ENCODE assay signal across 21 cellular contexts in genomic region chr13:75180805-75181455, GRCh38.
A peak's percentile ranks its signal among the peaks of the same experiment; 100 is the strongest.
DNase-seq lines count a peak whose midpoint lies in the region; ATAC-seq and TF ChIP-seq lines count a peak whose summit lies in the region.
"Had no signal": no experiment of that assay in that cellular context is flagged by ENCODE, and none has a peak within 500 bp of the region (broad histone marks: within the 10 kb centered on the region; RNA-seq: fewer than 3 reads in every experiment).

No MANE protein-coding gene starts in this region.

- CTCF ChIA-PET in BJ (lab: Yijun Ruan, JAX) = interaction anchor here (0.6 to 1.3 kb wide), 2 partner anchors 10 to 39 kb away, joined by 3 read pairs; no protein-coding TSS in a partner anchor

- ATAC-seq in GM21737 (IDR thresholded peaks at IDR 0.05; ENCODE audit: unreplicated experiment) (no peak), HG03457 (IDR thresholded peaks at IDR 0.05; ENCODE audit: unreplicated experiment) (no peak), GM21381 (IDR thresholded peaks at IDR 0.05; ENCODE audit: unreplicated experiment) (no peak)
- ATAC-seq: activated CD4-positive, alpha-beta T cell treated with anti-CD3 and anti-CD28 coated beads for 36 hours; activated CD8-positive, alpha-beta memory T cell treated with anti-CD3 and anti-CD28 coated beads, Interleukin-2, amount 10 ng/mL, durations not matched to agents 7 days and 5 days; activated naive CD8-positive, alpha-beta T cell treated with anti-CD3 and anti-CD28 coated beads, Interleukin-2, amount 50 U/mL, for 24 hours; heart left ventricle; lower lobe of right lung; stimulated activated memory B cell treated with anti-CD40 and anti-IgM and Interleukin-4, amounts not matched to agents 10 μg/mL and 1 μg/mL and 100 μg/mL, for 72 hours had no signal

- DNase-seq in BJ (ENCODE audit: low read depth) (peak; percentile 12), NCI-H226 (peak; percentile 35), choroid plexus epithelial cell (ENCODE audit: low read depth) (peak; percentile 57), kidney glomerular epithelial cell (lab: John Stamatoyannopoulos, UW) (peak; percentile 47), G401 (ENCODE audit: low spot score) (no peak)
- DNase-seq: activated CD4-positive, alpha-beta T cell treated with anti-CD3 and anti-CD28 coated beads for 36 hours; activated CD8-positive, alpha-beta memory T cell treated with anti-CD3 and anti-CD28 coated beads, Interleukin-2, amount 10 ng/mL, durations not matched to agents 7 days and 5 days; activated naive CD8-positive, alpha-beta T cell treated with anti-CD3 and anti-CD28 coated beads, Interleukin-2, amount 50 U/mL, for 24 hours; caudate nucleus; COR-L47; GOT3; heart left ventricle; immature natural killer cell; lower lobe of right lung; MM.1S; NCI-H187 treated with DMSO at 0.1 percent for 48 hours; right lobe of liver had no signal

- TF ChIP-seq CTCF in BJ (IDR thresholded peaks at IDR 0.05; ENCODE audit: insufficient read depth, low read depth, low read length) = no peak
- TF ChIP-seq CTCF in choroid plexus epithelial cell (conservative IDR thresholded peaks at IDR 0.05; ENCODE audit: low read depth, low read length) = no peak

- in situ Hi-C loops in G401 (cut with HindIII; ENCODE audit: low sequenced_read_pairs) = no loop called here

- H3K36me3 ChIP-seq in BJ (ENCODE audit: control insufficient read depth, insufficient read depth, low read length) = no peaks in the 10 kb centered on the region
- H3K36me3 ChIP-seq: heart left ventricle, lower lobe of right lung, right lobe of liver had no signal

- no peaks in the 10 kb centered on the region for H3K27me3 ChIP-seq in BJ (ENCODE audit: control insufficient read depth, insufficient read depth, low read length)
- H3K27me3 ChIP-seq: heart left ventricle, right lobe of liver had no signal

- POLR2A ChIA-PET in BJ (lab: Charles Lee) = no interaction called here

- H3K4me3 ChIP-seq in BJ (ENCODE audit: low read depth, low read length) (no peak overlapping the region), choroid plexus epithelial cell (ENCODE audit: low read depth, low read length) (no peak overlapping the region)
- H3K4me3 ChIP-seq: heart left ventricle, lower lobe of right lung, right lobe of liver had no signal
